ENCODE assay signal across 19 cellular contexts in the genomic region with DNA sequence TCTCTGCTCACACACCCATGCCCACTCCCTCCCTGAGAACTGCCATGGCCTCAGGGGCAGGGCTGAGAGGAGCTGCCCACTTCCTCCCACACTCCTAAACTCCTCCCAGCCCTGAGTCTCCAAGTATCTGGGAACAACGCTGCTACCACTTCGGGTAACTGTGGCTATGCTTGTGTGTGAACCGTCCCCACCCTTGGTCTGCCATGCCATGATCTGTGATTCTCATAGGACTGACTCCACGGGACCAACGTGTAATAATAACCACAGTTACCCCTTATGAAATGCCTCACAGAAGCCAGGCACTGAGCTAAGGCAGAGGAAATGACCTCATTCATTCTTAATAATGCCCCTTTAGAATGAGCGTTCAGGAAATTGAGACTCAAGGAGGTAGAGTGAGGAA.
A peak's percentile ranks its signal among the peaks of the same experiment; 100 is the strongest.
DNase-seq lines count a peak whose midpoint lies in the region; TF ChIP-seq lines count a peak whose summit lies in the region.
"Had no signal": no experiment of that assay in that cellular context is flagged by ENCODE, and none has a peak within 500 bp of the region (broad histone marks: within the 10 kb centered on the region; RNA-seq: fewer than 3 reads in every experiment).

No MANE protein-coding gene starts in this region.

- H3K9me2 ChIP-seq in Loucy (replicated peaks; ENCODE audit: low read depth, low read length) = no peaks in the 10 kb centered on the region

- DNase-seq in Daoy (ENCODE audit: low read depth) (peak; percentile 50), choroid plexus epithelial cell (ENCODE audit: low read depth) (peak; percentile 9), neuronal stem cell (ENCODE audit: low spot score) (no peak), NCI-H2196 (lab: John Stamatoyannopoulos, UW; ENCODE audit: unreplicated experiment) (no peak), SKM-1 treated with dmso at 0.1 percent for 144 hours (lab: John Stamatoyannopoulos, UW; ENCODE audit: unreplicated experiment) (no peak), ascending aorta (ENCODE audit: low spot score in 2 of 2) (no peak)
- DNase-seq: activated CD4-positive, CD25-positive, alpha-beta regulatory T cell treated with anti-CD3 and anti-CD28 coated beads, Interleukin-2, amount 50 U/mL, for 72 hours; activated gamma-delta T cell treated with Interleukin-2 at 50 U/mL for 16 hours; effector CD4-positive, alpha-beta T cell; naive B cell; NCI-H1092; NCI-H2107; NCI-H774; T-helper 17 cell had no signal

- WGBS in neuronal stem cell (ENCODE audit: extremely low coverage in 2 of 2, insufficient read length in 2 of 2, insufficient replicate concordance in 1 of 2), 2 donors = no CpG with 5 or more reads among the region's 6 CpGs

- H3K79me2 ChIP-seq in Loucy (ENCODE audit: insufficient read depth, low read length) = no peaks in the 10 kb centered on the region

- no peak overlapping the region for H3K14ac ChIP-seq in neuronal stem cell (ENCODE audit: low read length)

- H3K27me3 ChIP-seq in Loucy (ENCODE audit: insufficient read depth, low read length, poor library complexity, severe bottlenecking) (no peaks in the 10 kb centered on the region), neuronal stem cell (ENCODE audit: control insufficient read depth in 3 of 3, insufficient read depth in 3 of 3, low read depth in 1 of 3, low read length in 3 of 3) (peaks cover 0 to 3% (median 0%) of the 10 kb centered on the region in 3 experiments), ascending aorta (no peaks in the 10 kb centered on the region)
- H3K27me3 ChIP-seq: BLaER1 had no signal

- no peak overlapping the region for H3K4ac ChIP-seq in neuronal stem cell (ENCODE audit: low read length)

- H3K9ac ChIP-seq in Loucy (ENCODE audit: low read depth, low read length, poor library complexity, severe bottlenecking) = no peak overlapping the region
- no peak overlapping the region for H3K9ac ChIP-seq in neuronal stem cell (ENCODE audit: low read depth, low read length, poor library complexity)
- H3K9ac ChIP-seq: BLaER1 had no signal

- no peaks in the 10 kb centered on the region for H3K79me1 ChIP-seq in neuronal stem cell (ENCODE audit: low read depth, low read length)

- no peak overlapping the region for H2BK12ac ChIP-seq in neuronal stem cell (ENCODE audit: low read length)

- peaks cover 5% of the 10 kb centered on the region for H3K4me1 ChIP-seq in Loucy (ENCODE audit: insufficient read depth, low read length, poor library complexity, severe bottlenecking)
- H3K4me1 ChIP-seq in neuronal stem cell (ENCODE audit: control insufficient read depth in 2 of 2, insufficient read depth in 1 of 2, low read depth in 1 of 2, low read length in 2 of 2) = peaks cover 0 to 3% of the 10 kb centered on the region in 2 donors
- H3K4me1 ChIP-seq in ascending aorta = peaks cover 0 to 2% of the 10 kb centered on the region in 2 donors
- H3K4me1 ChIP-seq: BLaER1 had no signal

- H3K4me2 ChIP-seq in Loucy (ENCODE audit: low read depth, low read length, poor library complexity, severe bottlenecking) (no peak overlapping the region), neuronal stem cell (ENCODE audit: insufficient read depth, low read length, poor library complexity, severe bottlenecking) (no peak overlapping the region)
- H3K4me2 ChIP-seq: BLaER1, GM23338 had no signal

- H2BK5ac ChIP-seq in neuronal stem cell (ENCODE audit: low read length) = no peak overlapping the region

- H3K36me3 ChIP-seq in Loucy (ENCODE audit: insufficient read depth, low read length) (no peaks in the 10 kb centered on the region), neuronal stem cell (replicated peaks in 1 of 2; ENCODE audit: control insufficient read depth in 2 of 2, insufficient read depth in 2 of 2, low read length in 2 of 2) (no peaks in the 10 kb centered on the region), ascending aorta (no peaks in the 10 kb centered on the region)
- H3K36me3 ChIP-seq: BLaER1, suprapubic skin had no signal

- H3K9me3 ChIP-seq in Loucy (ENCODE audit: insufficient read depth, low read depth, low read length) (no peaks in the 10 kb centered on the region), neuronal stem cell (replicated peaks in 1 of 2; ENCODE audit: control insufficient read depth in 2 of 2, insufficient read depth in 1 of 2, low read depth in 1 of 2, low read length in 2 of 2) (no peaks in the 10 kb centered on the region), ascending aorta (no peaks in the 10 kb centered on the region)
- H3K9me3 ChIP-seq: BLaER1, suprapubic skin had no signal

- no peak overlapping the region for H3K27ac ChIP-seq in neuronal stem cell (replicated peaks; ENCODE audit: low read length)
- no peak overlapping the region for H3K27ac ChIP-seq in ascending aorta
- H3K27ac ChIP-seq: BLaER1, RWPE1, suprapubic skin had no signal

- H4K20me1 ChIP-seq in Loucy (ENCODE audit: insufficient read depth, low read length, poor library complexity, severe bottlenecking) = no peaks in the 10 kb centered on the region
- H4K20me1 ChIP-seq: BLaER1 had no signal

- no peak overlapping the region for H4K8ac ChIP-seq in neuronal stem cell (ENCODE audit: low read depth, low read length)

- H3K4me3 ChIP-seq in Loucy (ENCODE audit: low read length, poor library complexity, severe bottlenecking) (no peak overlapping the region), choroid plexus epithelial cell (ENCODE audit: low read depth, low read length) (no peak overlapping the region), neuronal stem cell (ENCODE audit: low read length in 2 of 2) (peak overlapping the region in 1 of 2 donors; percentile 36), ascending aorta (no peak overlapping the region)
- H3K4me3 ChIP-seq: BLaER1, GM23338, suprapubic skin had no signal

- TF ChIP-seq CTCF in Loucy (conservative IDR thresholded peaks at IDR 0.05; ENCODE audit: low read length) = no peak
- TF ChIP-seq CTCF in choroid plexus epithelial cell (conservative IDR thresholded peaks at IDR 0.05; ENCODE audit: low read depth, low read length) = no peak
- TF ChIP-seq CTCF in ascending aorta (IDR thresholded peaks at IDR 0.05) = no peak

- no peaks in the 10 kb centered on the region for H3F3A ChIP-seq in Loucy (ENCODE audit: low read depth)

- peak overlapping the region; percentile 32 for H2BK15ac ChIP-seq in neuronal stem cell (ENCODE audit: low read length)

- H3K23ac ChIP-seq in neuronal stem cell (ENCODE audit: low read depth, low read length, poor library complexity) = no peak overlapping the region

- no peak overlapping the region for H3K18ac ChIP-seq in neuronal stem cell (ENCODE audit: low read length)

- no peak overlapping the region for H4K91ac ChIP-seq in neuronal stem cell (ENCODE audit: low read depth, low read length, poor library complexity)

- intact Hi-C loops in ascending aorta (cut with DNase I) = no loop called here

- H2AFZ ChIP-seq in Loucy (ENCODE audit: low read length) (peak overlapping the region; percentile 73; the same call in 1 of the 2 replicates), neuronal stem cell (ENCODE audit: low read length) (no peak overlapping the region)
- H2AFZ ChIP-seq: GM23338 had no signal

- no peak overlapping the region for H2BK120ac ChIP-seq in neuronal stem cell (ENCODE audit: low read depth, low read length)

- H2AK5ac ChIP-seq in neuronal stem cell (ENCODE audit: low read depth, low read length) = no peak overlapping the region

Comparison
In these comparisons a context has a peak if more than half of its experiments do, and no peak if none do; other contexts are left out.
1. DNase-seq: peak in Daoy (single experiment) and choroid plexus epithelial cell (single experiment); none in neuronal stem cell (single experiment), NCI-H2196 (single experiment), SKM-1 treated with dmso at 0.1 percent for 144 hours (single experiment) and ascending aorta (0 of 2).